In genomic region chr20:9571783-9572182, GRCh38 we compare ENCODE assay signal across 2 cellular contexts.
TF ChIP-seq lines count a peak whose summit lies in the region.

No MANE protein-coding gene starts in this region.

TF ChIP-seq in GM23338, 12 proteins besides CTCF, POLR2A, EP300 and RAD21 (continued from another document):
- TF ChIP-seq ZNF462 (CRISPR knock-in tag; IDR thresholded peaks at IDR 0.05) (no peak), POLR2AphosphoS5 (IDR thresholded peaks at IDR 0.05; ENCODE audit: low read depth) (no peak), EZH2phosphoT487 (IDR thresholded peaks at IDR 0.05; ENCODE audit: unreplicated experiment) (no peak), REST (IDR thresholded peaks at IDR 0.05; ENCODE audit: unreplicated experiment) (no peak), NANOG (IDR thresholded peaks at IDR 0.05; ENCODE audit: borderline replicate concordance) (no peak), ETS1 (IDR thresholded peaks at IDR 0.05) (no peak), JUNB (IDR thresholded peaks at IDR 0.05; ENCODE audit: unreplicated experiment) (no peak), STAT1 (IDR thresholded peaks at IDR 0.05; ENCODE audit: unreplicated experiment) (no peak), EZH2 (IDR thresholded peaks at IDR 0.05; ENCODE audit: low read depth, unreplicated experiment) (no peak), CREB1 (CRISPR knock-in tag; IDR thresholded peaks at IDR 0.05; ENCODE audit: low read depth) (no peak), ZNF114 (CRISPR knock-in tag; IDR thresholded peaks at IDR 0.05) (no peak)

TF ChIP-seq in H1, 55 proteins besides CTCF, POLR2A, EP300 and RAD21 (continued from another document):
- no peak for TF ChIP-seq NANOG (IDR thresholded peaks at IDR 0.05; ENCODE audit: insufficient read depth, low read depth, low read length, poor library complexity, severe bottlenecking)
- TF ChIP-seq CBX8 (IDR thresholded peaks at IDR 0.05; ENCODE audit: borderline replicate concordance, low read depth, low read length), result no peak
- no peak for TF ChIP-seq CHD2 (IDR thresholded peaks at IDR 0.05; ENCODE audit: low read length)
- TF ChIP-seq JUN (IDR thresholded peaks at IDR 0.05; ENCODE audit: low read depth, low read length), result no peak
- no peak for TF ChIP-seq GABPA (IDR thresholded peaks at IDR 0.05; ENCODE audit: borderline replicate concordance, insufficient read depth, low read length)
- no peak for TF ChIP-seq ASH2L (IDR thresholded peaks at IDR 0.05; ENCODE audit: low read length)
- TF ChIP-seq, protein P1, sequence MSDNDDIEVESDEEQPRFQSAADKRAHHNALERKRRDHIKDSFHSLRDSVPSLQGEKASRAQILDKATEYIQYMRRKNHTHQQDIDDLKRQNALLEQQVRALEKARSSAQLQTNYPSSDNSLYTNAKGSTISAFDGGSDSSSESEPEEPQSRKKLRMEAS (IDR thresholded peaks at IDR 0.05), result no peak
- no peak for TF ChIP-seq CREB1 (IDR thresholded peaks at IDR 0.05)
- no peak for TF ChIP-seq HDAC6 (IDR thresholded peaks at IDR 0.05; ENCODE audit: low read depth, low read length)
- TF ChIP-seq BACH1 (IDR thresholded peaks at IDR 0.05; ENCODE audit: low read length), result no peak
- no peak for TF ChIP-seq SIX5 (IDR thresholded peaks at IDR 0.05; ENCODE audit: low read depth, low read length)
- no peak for TF ChIP-seq KDM5A (IDR thresholded peaks at IDR 0.05; ENCODE audit: low read length)
- no peak for TF ChIP-seq BCL11A (IDR thresholded peaks at IDR 0.05; ENCODE audit: low read depth in 2 of 2, low read length in 2 of 2)
- TF ChIP-seq CBX5 (IDR thresholded peaks at IDR 0.05; ENCODE audit: low read depth, low read length), result no peak
TF ChIP-seq in H1: peak in this region for 0.
